In the genomic region with DNA sequence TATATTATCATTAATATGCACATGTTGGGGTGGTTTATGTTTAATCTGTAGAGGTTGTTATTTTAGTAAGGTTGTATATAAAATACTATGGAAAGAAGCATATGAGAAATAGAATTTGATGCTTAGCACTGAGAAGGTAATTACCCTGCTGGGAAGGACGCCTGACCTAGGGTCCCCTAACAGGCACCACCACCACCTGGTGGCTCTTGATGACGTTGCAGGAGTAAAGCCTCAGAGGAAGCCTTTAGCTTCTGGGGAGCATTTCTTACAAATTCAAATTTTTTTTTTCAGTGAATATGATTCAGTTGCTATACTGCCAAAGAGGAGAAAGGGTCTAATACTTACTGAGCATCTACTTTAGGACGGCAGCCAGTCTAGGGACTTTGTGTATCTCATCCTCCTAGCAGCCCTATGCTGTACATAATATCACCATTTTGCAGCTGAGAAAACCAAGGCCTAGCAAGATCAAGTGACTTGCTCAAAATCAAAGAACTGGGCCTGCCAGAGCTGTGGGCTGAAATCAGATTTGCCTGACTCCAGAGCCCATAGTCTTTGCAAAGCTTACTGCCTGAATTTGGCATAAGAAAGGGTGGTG, we compare ENCODE assay signal across 9 cellular contexts.
DNase-seq lines count a peak whose midpoint lies in the region; TF ChIP-seq lines count a peak whose summit lies in the region.
"Had no signal": no experiment of that assay in that cellular context is flagged by ENCODE, and none has a peak within 500 bp of the region (broad histone marks: within the 10 kb centered on the region; RNA-seq: fewer than 3 reads in every experiment).

No MANE protein-coding gene starts in this region.

- no peak overlapping the region for H3K27ac ChIP-seq in HEK293 (ENCODE audit: extremely low read depth, low read depth, low read length)
- no peak overlapping the region for H3K27ac ChIP-seq in MM.1S (ENCODE audit: low read length)
- H3K27ac ChIP-seq in ascending aorta = no peak overlapping the region
- H3K27ac ChIP-seq: BLaER1 treated with 17β-estradiol and CSF1 and Interleukin-3, amounts not matched to agents 10 nM and 100 nM had no signal

- no peak overlapping the region for H2AFZ ChIP-seq in MM.1S (ENCODE audit: low read length)

- TF ChIP-seq CTCF in HEK293 (tag by site-specific recombination; IDR thresholded peaks at IDR 0.05) (peak; percentile 20; the same call in 1 of the 2 replicates), MM.1S (IDR thresholded peaks at IDR 0.05; ENCODE audit: low read length) (peak; percentile 79), ascending aorta (IDR thresholded peaks at IDR 0.05) (peak; percentile 37 to 67 (median 51))

- H3K9ac ChIP-seq in MM.1S (ENCODE audit: low read length) = no peak overlapping the region
- H3K9ac ChIP-seq: BLaER1 treated with 17β-estradiol and CSF1 and Interleukin-3, amounts not matched to agents 10 nM and 100 nM had no signal

- H3K79me2 ChIP-seq in MM.1S (ENCODE audit: low read length) = no peaks in the 10 kb centered on the region

- CTCF ChIA-PET in HEK293 (lab: Yijun Ruan, JAX) = interaction anchor here (0.5 to 9.2 kb wide), 39 partner anchors 9 to 1580 kb away, joined by 3 to 136 read pairs (median 4); partner anchors contain the start of gene GAREM1

- no peaks in the 10 kb centered on the region for H4K20me1 ChIP-seq in MM.1S (ENCODE audit: insufficient read depth, low read length)
- H4K20me1 ChIP-seq: BLaER1 treated with 17β-estradiol and CSF1 and Interleukin-3, amounts not matched to agents 10 nM and 100 nM had no signal

- POLR2A ChIA-PET in HEK293 (lab: Yijun Ruan, JAX) = no interaction called here

- DNase-seq in SIG-M5 treated with dmso at 0.1 percent for 504 hours (lab: John Stamatoyannopoulos, UW; ENCODE audit: unreplicated experiment) = peak; percentile 17
- no peak for DNase-seq in SIG-M5 (lab: John Stamatoyannopoulos, UW)
- DNase-seq in MM.1S = peak; percentile 71
- peak; percentile 69 to 76 for DNase-seq in SHP77 (lab: John Stamatoyannopoulos, UW)
- DNase-seq in ascending aorta (ENCODE audit: low spot score in 2 of 2) = no peak
- DNase-seq in iPS-NIHi11 (ENCODE audit: low spot score) = peak; percentile 67
- DNase-seq in stimulated activated CD4-positive, alpha-beta T cell treated with anti-CD3 and anti-CD28 coated beads, Interleukin-1b, Interleukin-23, amount 100 ng/mL, for 4 hours (ENCODE audit: low read depth in 2 of 2) = peak; percentile 20 to 31

- no peaks in the 10 kb centered on the region for H3K4me1 ChIP-seq in HEK293 (ENCODE audit: control insufficient read depth, insufficient read depth, low read length)
- H3K4me1 ChIP-seq in MM.1S (ENCODE audit: low read length) = no peaks in the 10 kb centered on the region
- no peaks in the 10 kb centered on the region for H3K4me1 ChIP-seq in ascending aorta
- H3K4me1 ChIP-seq: BLaER1 treated with 17β-estradiol and CSF1 and Interleukin-3, amounts not matched to agents 10 nM and 100 nM had no signal

- H3K4me3 ChIP-seq in HEK293 (ENCODE audit: low read depth, low read length) (no peak overlapping the region), MM.1S (ENCODE audit: low read length) (no peak overlapping the region), ascending aorta (no peak overlapping the region)
- H3K4me3 ChIP-seq: BLaER1 treated with 17β-estradiol and CSF1 and Interleukin-3, amounts not matched to agents 10 nM and 100 nM had no signal

- no peaks in the 10 kb centered on the region for H3K27me3 ChIP-seq in MM.1S (replicated peaks; ENCODE audit: insufficient read depth, low read length)
- no peaks in the 10 kb centered on the region for H3K27me3 ChIP-seq in ascending aorta
- H3K27me3 ChIP-seq: BLaER1 treated with 17β-estradiol and CSF1 and Interleukin-3, amounts not matched to agents 10 nM and 100 nM had no signal

- H3K9me3 ChIP-seq in HEK293 (ENCODE audit: control insufficient read depth, insufficient read depth, low read depth, low read length) (no peaks in the 10 kb centered on the region), MM.1S (replicated peaks; ENCODE audit: insufficient read depth, low read length) (no peaks in the 10 kb centered on the region), ascending aorta (no peaks in the 10 kb centered on the region)
- H3K9me3 ChIP-seq: BLaER1 treated with 17β-estradiol and CSF1 and Interleukin-3, amounts not matched to agents 10 nM and 100 nM had no signal

- intact Hi-C loops in ascending aorta (cut with DNase I) = no loop called here

- H3F3A ChIP-seq in MM.1S (ENCODE audit: insufficient read depth, low read length) = no peaks in the 10 kb centered on the region

- no peak overlapping the region for H3K4me2 ChIP-seq in MM.1S (ENCODE audit: low read depth, low read length)
- H3K4me2 ChIP-seq: BLaER1 treated with 17β-estradiol and CSF1 and Interleukin-3, amounts not matched to agents 10 nM and 100 nM had no signal

- H3K9me2 ChIP-seq in MM.1S (replicated peaks; ENCODE audit: insufficient read depth, low read length) = no peaks in the 10 kb centered on the region

- no peaks in the 10 kb centered on the region for H3K36me3 ChIP-seq in HEK293 (ENCODE audit: control insufficient read depth in 2 of 2, insufficient read depth in 1 of 2, low read length in 2 of 2)
- no peaks in the 10 kb centered on the region for H3K36me3 ChIP-seq in MM.1S (replicated peaks; ENCODE audit: insufficient read depth, low read length)
- no peaks in the 10 kb centered on the region for H3K36me3 ChIP-seq in ascending aorta
- H3K36me3 ChIP-seq: BLaER1 treated with 17β-estradiol and CSF1 and Interleukin-3, amounts not matched to agents 10 nM and 100 nM had no signal

TF ChIP-seq in HEK293, 187 proteins besides CTCF, POLR2A, EP300 and RAD21:
- TF ChIP-seq ZNF48 (tag by site-specific recombination; IDR thresholded peaks at IDR 0.05) = no peak
- no peak for TF ChIP-seq ZNF488 (tag by site-specific recombination; IDR thresholded peaks at IDR 0.05)
- TF ChIP-seq ZNF157 (tag by site-specific recombination; IDR thresholded peaks at IDR 0.05) = no peak
- peak; percentile 44 for TF ChIP-seq ZNF654 (tag by site-specific recombination; IDR thresholded peaks at IDR 0.05; ENCODE audit: low read depth)
- 0 out of 2 replicates have a peak, but pooled peaks have one; percentile 41 for TF ChIP-seq ZSCAN30 (tag by site-specific recombination; IDR thresholded peaks at IDR 0.05)
TF ChIP-seq in HEK293: peak in this region for 2.

Comparison
In these comparisons a context has a peak if more than half of its experiments do, and no peak if none do; other contexts are left out.
1. DNase-seq: peak in SIG-M5 treated with dmso at 0.1 percent for 504 hours (single experiment), MM.1S (single experiment), SHP77 (2 of 2), iPS-NIHi11 (single experiment) and stimulated activated CD4-positive, alpha-beta T cell treated with anti-CD3 and anti-CD28 coated beads, Interleukin-1b, Interleukin-23, amount 100 ng/mL, for 4 hours (2 of 2); none in SIG-M5 (single experiment) and ascending aorta (0 of 2).
2. CTCF ChIP-seq: peak in every context shown above with its lines; median percentile 79 in MM.1S; 51 in ascending aorta; 20 in HEK293.